In genomic region chr10:75236178-75236825, GRCh38 we compare ENCODE assay signal across 8 cellular contexts. TPM values are rescaled to one million over a fixed set of nuclear protein-coding genes. Genes with fewer than 3 reads are reported as not detected.
DNase-seq lines count a peak whose midpoint lies in the region; ATAC-seq and TF ChIP-seq lines count a peak whose summit lies in the region.

No MANE protein-coding gene starts in this region.

- TF ChIP-seq EP300 in suprapubic skin (IDR thresholded peaks at IDR 0.05), result no peak

- H3K9me3 ChIP-seq in iPS-20b (ENCODE audit: insufficient read depth, low read depth, low read length) (no peaks in the 10 kb centered on the region), suprapubic skin (no peaks in the 10 kb centered on the region)

- CTCF ChIA-PET in activated CD8-positive, alpha-beta memory T cell treated with anti-CD3 and anti-CD28 coated beads, Interleukin-2, amount 10 ng/mL, durations not matched to agents 7 days and 5 days (lab: Charles Lee), result interaction anchor here (0.6 to 5.5 kb wide), 29 partner anchors 11 to 992 kb away, joined by 3 to 126 read pairs (median 5); partner anchors contain the start of genes KAT6B, SAMD8 and VDAC2
- CTCF ChIA-PET in T-cell (lab: Charles Lee), result interaction anchor here (0.5 to 3.5 kb wide), 21 partner anchors 11 to 1085 kb away, joined by 3 to 54 read pairs (median 4); partner anchors contain the start of genes ADK (in 1 of the 2) and VDAC2 (in 1 of the 2)

- peaks cover 5% of the 10 kb centered on the region; the same call in 1 of the 2 replicates for H3K4me1 ChIP-seq in iPS-20b (ENCODE audit: insufficient read depth, low read length)
- peaks cover 27% of the 10 kb centered on the region for H3K4me1 ChIP-seq in suprapubic skin

- TF ChIP-seq CTCF in suprapubic skin (IDR thresholded peaks at IDR 0.05), result no peak

- peak overlapping the region; percentile 90 for H3K27ac Mint-ChIP-seq in activated CD8-positive, alpha-beta memory T cell treated with anti-CD3 and anti-CD28 coated beads, Interleukin-2, amount 10 ng/mL, durations not matched to agents 7 days and 5 days
- peak overlapping the region; percentile 86 to 99 for H3K27ac Mint-ChIP-seq in T-cell

- H3K36me3 ChIP-seq in iPS-20b (ENCODE audit: insufficient read depth, low read depth, low read length) (peaks cover 22% of the 10 kb centered on the region), suprapubic skin (peaks cover 20% of the 10 kb centered on the region)

- H3K27me3 ChIP-seq in iPS-20b (ENCODE audit: insufficient read depth, low read length) (no peaks in the 10 kb centered on the region), suprapubic skin (no peaks in the 10 kb centered on the region)

- no peak for TF ChIP-seq POLR2A in suprapubic skin (IDR thresholded peaks at IDR 0.05)

- H3K27ac ChIP-seq in iPS-20b (ENCODE audit: low read length) (no peak overlapping the region), suprapubic skin (no peak overlapping the region)

- H3K9ac ChIP-seq in iPS-20b (ENCODE audit: low read depth, low read length), result peak overlapping the region; percentile 13; the same call in 1 of the 2 replicates

- H3K27me3 Mint-ChIP-seq in activated CD8-positive, alpha-beta memory T cell treated with anti-CD3 and anti-CD28 coated beads, Interleukin-2, amount 10 ng/mL, durations not matched to agents 7 days and 5 days, result no peaks in the 10 kb centered on the region
- no peaks in the 10 kb centered on the region for H3K27me3 Mint-ChIP-seq in T-cell

- peak overlapping the region; percentile 81 for H3K4me3 Mint-ChIP-seq in activated CD8-positive, alpha-beta memory T cell treated with anti-CD3 and anti-CD28 coated beads, Interleukin-2, amount 10 ng/mL, durations not matched to agents 7 days and 5 days
- peak overlapping the region; percentile 72 to 78 (median 72) for H3K4me3 Mint-ChIP-seq in T-cell

- no peak for DNase-seq in activated CD8-positive, alpha-beta memory T cell treated with anti-CD3 and anti-CD28 coated beads, Interleukin-2, amount 10 ng/mL, durations not matched to agents 7 days and 5 days
- DNase-seq in activated CD8-positive, alpha-beta memory T cell treated with anti-CD3 and anti-CD28 coated beads for 24 hours, result no peak
- DNase-seq in T-cell (no peak), suprapubic skin (ENCODE audit: low spot score in 2 of 2) (peak in 1 of 2 donors; percentile 26), DMS53 (lab: John Stamatoyannopoulos, UW) (no peak), H4 (ENCODE audit: low spot score) (no peak)

- POLR2A ChIA-PET in T-cell (lab: Charles Lee), result interaction anchor here (0.6 to 0.8 kb wide), 3 partner anchors 10 to 1280 kb away, joined by 3 read pairs; no protein-coding TSS in a partner anchor

- no peak for ATAC-seq in activated CD8-positive, alpha-beta memory T cell treated with anti-CD3 and anti-CD28 coated beads, Interleukin-2, amount 10 ng/mL, durations not matched to agents 7 days and 5 days
- no peak for ATAC-seq in T-cell (replicated peaks in 1 of 4)
- no peak for ATAC-seq in HG02798 (IDR thresholded peaks at IDR 0.05; ENCODE audit: poor library complexity, unreplicated experiment)

- H3K36me3 Mint-ChIP-seq in activated CD8-positive, alpha-beta memory T cell treated with anti-CD3 and anti-CD28 coated beads, Interleukin-2, amount 10 ng/mL, durations not matched to agents 7 days and 5 days, result peaks cover 17% of the 10 kb centered on the region
- peaks cover 8% of the 10 kb centered on the region for H3K36me3 Mint-ChIP-seq in T-cell

- H3K4me1 Mint-ChIP-seq in activated CD8-positive, alpha-beta memory T cell treated with anti-CD3 and anti-CD28 coated beads, Interleukin-2, amount 10 ng/mL, durations not matched to agents 7 days and 5 days, result peaks cover 22% of the 10 kb centered on the region
- peaks cover 11 to 24% (median 12%) of the 10 kb centered on the region in 3 donors for H3K4me1 Mint-ChIP-seq in T-cell

- H3K4me3 ChIP-seq in iPS-20b (ENCODE audit: low read length), result no peak overlapping the region
- peak overlapping the region; percentile 91 for H3K4me3 ChIP-seq in suprapubic skin

- H3K9me3 Mint-ChIP-seq in activated CD8-positive, alpha-beta memory T cell treated with anti-CD3 and anti-CD28 coated beads, Interleukin-2, amount 10 ng/mL, durations not matched to agents 7 days and 5 days (ENCODE audit: low read depth), result no peaks in the 10 kb centered on the region
- H3K9me3 Mint-ChIP-seq in T-cell, result no peaks in the 10 kb centered on the region

- 49% methylated on average over 12 of the region's 12 CpGs for WGBS in suprapubic skin

RNA-seq across cellular contexts. Expression of gene COMTD1, which starts 0.5 kb away (rescaled TPM):
- total RNA-seq in activated CD8-positive, alpha-beta memory T cell treated with anti-CD3 and anti-CD28 coated beads, Interleukin-2, amount 10 ng/mL, durations not matched to agents 7 days and 5 days, result 10 to 100 TPM; 39.8 to 43.2 TPM
- total RNA-seq in T-cell (10 to 100 TPM; 11.2 to 39.0 (median 33.8) TPM), suprapubic skin (10 to 100 TPM; 32.4 to 69.8 (median 46.7) TPM)
- total RNA-seq in H4 (2014; rRNA removed; shearing (Covaris generic)), result 7.9 and 19.9 TPM in 2 replicates

RNA-seq across cellular contexts. Expression of gene VDAC2, which starts 25.7 kb away (rescaled TPM):
- total RNA-seq in activated CD8-positive, alpha-beta memory T cell treated with anti-CD3 and anti-CD28 coated beads, Interleukin-2, amount 10 ng/mL, durations not matched to agents 7 days and 5 days, result 100 to 1,000 TPM; 136 to 156 TPM
- 100 to 1,000 TPM in 2 of 5 donors, 10 to 100 TPM in 3; 82.8 to 111 (median 86.8) TPM for total RNA-seq in T-cell
- 100 to 1,000 TPM; 111 to 196 (median 146) TPM for total RNA-seq in suprapubic skin
- 230 and 259 TPM in 2 replicates for total RNA-seq in H4 (2014; rRNA removed; shearing (Covaris generic))
